ENCODE assay signal across 9 cellular contexts in genomic region chr11:26753738-26754504, GRCh38. TPM values are rescaled to one million over a fixed set of nuclear protein-coding genes. Genes with fewer than 3 reads are reported as not detected.
DNase-seq lines count a peak whose midpoint lies in the region; ATAC-seq and TF ChIP-seq lines count a peak whose summit lies in the region.
"Had no signal": no experiment of that assay in that cellular context is flagged by ENCODE, and none has a peak within 500 bp of the region (broad histone marks: within the 10 kb centered on the region; RNA-seq: fewer than 3 reads in every experiment).

No MANE protein-coding gene starts in this region.

- intact Hi-C loops in OCI-LY7 (cut with micrococcal nuclease; ENCODE audit: unreplicated experiment) (loop anchor here (1.0 to 10.0 kb wide), 4 partner anchors 161 to 741 kb away; no protein-coding TSS in a partner anchor), CD14-positive monocyte (cut with micrococcal nuclease) (no loop called here)

- no peak overlapping the region for H3K4me3 Mint-ChIP-seq in CD14-positive monocyte
- H3K4me3 Mint-ChIP-seq: IgD-negative memory B cell had no signal

- no peak overlapping the region for H3K4me2 ChIP-seq in OCI-LY7 (ENCODE audit: low read length)

- no peaks in the 10 kb centered on the region for H3K79me2 ChIP-seq in OCI-LY7 (ENCODE audit: insufficient read depth, low read depth, low read length)

- POLR2A ChIA-PET in BJ (lab: Charles Lee): no interaction called here
- POLR2A ChIA-PET in OCI-LY7 (lab: Charles Lee): no interaction called here

- peaks cover 0 to 3% (median 1%) of the 10 kb centered on the region in 3 donors for H3K27me3 Mint-ChIP-seq in CD14-positive monocyte (ENCODE audit: low read depth in 3 of 3)
- H3K27me3 Mint-ChIP-seq: IgD-negative memory B cell had no signal

- no peaks in the 10 kb centered on the region for H3K36me3 ChIP-seq in BJ (ENCODE audit: control insufficient read depth, insufficient read depth, low read length)
- H3K36me3 ChIP-seq in OCI-LY7 (ENCODE audit: insufficient read depth, low read length): no peaks in the 10 kb centered on the region
- no peaks in the 10 kb centered on the region for H3K36me3 ChIP-seq in effector memory CD4-positive, alpha-beta T cell (ENCODE audit: control insufficient read depth, insufficient read depth, low read length)

- DNase-seq in BJ (ENCODE audit: low read depth): peak; percentile 26
- peak; percentile 75 for DNase-seq in OCI-LY7 (ENCODE audit: low spot score)
- DNase-seq in epidermal melanocyte (ENCODE audit: insufficient read length, low spot score): peak; percentile 42
- DNase-seq in mucosa of gallbladder (ENCODE audit: low spot score): peak; percentile 42
- DNase-seq in effector memory CD4-positive, alpha-beta T cell: no peak
- DNase-seq in CD14-positive monocyte (ENCODE audit: low spot score): no peak

- H3K36me3 Mint-ChIP-seq in CD14-positive monocyte: no peaks in the 10 kb centered on the region
- H3K36me3 Mint-ChIP-seq: IgD-negative memory B cell had no signal

- TF ChIP-seq CTCF in BJ (IDR thresholded peaks at IDR 0.05; ENCODE audit: insufficient read depth, low read depth, low read length) (peak; percentile 75), OCI-LY7 (conservative IDR thresholded peaks at IDR 0.05; ENCODE audit: low read length) (peak; percentile 97), CD14-positive monocyte (IDR thresholded peaks at IDR 0.05) (no peak)

- H3K4me1 Mint-ChIP-seq in CD14-positive monocyte: no peaks in the 10 kb centered on the region
- H3K4me1 Mint-ChIP-seq: IgD-negative memory B cell had no signal

- no peaks in the 10 kb centered on the region for H3K9me2 ChIP-seq in OCI-LY7 (ENCODE audit: insufficient read depth, low read length)

- no peaks in the 10 kb centered on the region for H4K20me1 ChIP-seq in OCI-LY7 (ENCODE audit: insufficient read depth, low read length)

- no peak overlapping the region for H3K27ac Mint-ChIP-seq in CD14-positive monocyte
- H3K27ac Mint-ChIP-seq: IgD-negative memory B cell had no signal

- CTCF ChIA-PET in BJ (lab: Yijun Ruan, JAX): interaction anchor here (0.7 to 1.6 kb wide), 14 partner anchors 8 to 423 kb away, joined by 3 to 24 read pairs (median 4); no protein-coding TSS in a partner anchor
- CTCF ChIA-PET in OCI-LY7 (lab: Charles Lee; ENCODE audit: unreplicated experiment): no interaction called here

- H3K4me3 ChIP-seq in BJ (ENCODE audit: low read depth, low read length) (no peak overlapping the region), OCI-LY7 (ENCODE audit: low read depth, low read length, poor library complexity, severe bottlenecking) (no peak overlapping the region)
- H3K4me3 ChIP-seq in effector memory CD4-positive, alpha-beta T cell (ENCODE audit: insufficient read depth, low read depth, low read length, poor library complexity, severe bottlenecking): no peak overlapping the region

- 0 out of 2 replicates have a peak, but pooled peaks cover 1% of the 10 kb centered on the region for H3K27me3 ChIP-seq in BJ (ENCODE audit: control insufficient read depth, insufficient read depth, low read length)
- no peaks in the 10 kb centered on the region for H3K27me3 ChIP-seq in effector memory CD4-positive, alpha-beta T cell (replicated peaks; ENCODE audit: control insufficient read depth, insufficient read depth, low read length, poor library complexity, severe bottlenecking)

- no peak overlapping the region for H2AFZ ChIP-seq in OCI-LY7 (ENCODE audit: low read length)

- ATAC-seq in GM19043 (IDR thresholded peaks at IDR 0.05; ENCODE audit: low read depth, unreplicated experiment): peak; percentile 56

- BruUV-seq in OCI-LY7 (replicated peaks; lab: Mats Ljungman, UMichigan): no TSS peak

- no peak for TF ChIP-seq EP300 in Ishikawa (IDR thresholded peaks at IDR 0.05; ENCODE audit: borderline replicate concordance)

- H3K9me3 ChIP-seq in OCI-LY7 (ENCODE audit: low read length): no peaks in the 10 kb centered on the region
- no peaks in the 10 kb centered on the region for H3K9me3 ChIP-seq in effector memory CD4-positive, alpha-beta T cell (ENCODE audit: control insufficient read depth, low read length)

- H3K9me3 Mint-ChIP-seq in CD14-positive monocyte: peaks cover 0 to 3% (median 0%) of the 10 kb centered on the region in 7 donors

- TF ChIP-seq RAD21 in Ishikawa (IDR thresholded peaks at IDR 0.05; ENCODE audit: low read depth): peak; percentile 79

- H3K27ac ChIP-seq in OCI-LY7 (ENCODE audit: low read depth, low read length, poor library complexity, severe bottlenecking): no peak overlapping the region
- no peak overlapping the region for H3K27ac ChIP-seq in effector memory CD4-positive, alpha-beta T cell (ENCODE audit: insufficient read depth, low read length, poor library complexity, severe bottlenecking)

- no peaks in the 10 kb centered on the region for H3K4me1 ChIP-seq in OCI-LY7 (ENCODE audit: insufficient read depth, low read length, poor library complexity, severe bottlenecking)
- H3K4me1 ChIP-seq in effector memory CD4-positive, alpha-beta T cell (ENCODE audit: control insufficient read depth, insufficient read depth, low read length, poor library complexity, severe bottlenecking): no peaks in the 10 kb centered on the region

TF ChIP-seq in Ishikawa, 13 proteins besides CTCF, POLR2A, EP300 and RAD21:
- TF ChIP-seq YY1 (IDR thresholded peaks at IDR 0.05; ENCODE audit: low read depth): no peak
- TF ChIP-seq CEBPB (IDR thresholded peaks at IDR 0.05): peak; percentile 78
TF ChIP-seq in Ishikawa: peak in this region for 1.

RNA-seq across cellular contexts. Expression of gene SLC5A12, which starts 32.1 kb away (rescaled TPM):
- polyA plus RNA-seq in BJ (2011; rRNA removed) (not detected in 2 replicates), CD14-positive monocyte (not detected)
- not detected in 2 replicates for polyA minus RNA-seq in BJ (2011; rRNA and poly(A)+ RNA removed)
- total RNA-seq in OCI-LY7 (2014; rRNA removed; shearing (Covaris generic)): not detected in 2 replicates
- total RNA-seq in OCI-LY7 (2022) (not detected in 2 replicates), mucosa of gallbladder (0.26 TPM)
- polyA plus RNA-seq: IgD-negative memory B cell had no signal

Comparison
In these comparisons a context has a peak if more than half of its experiments do, and no peak if none do; other contexts are left out.
1. DNase-seq: peak in BJ (single experiment), OCI-LY7 (single experiment), epidermal melanocyte (single experiment) and mucosa of gallbladder (single experiment); none in effector memory CD4-positive, alpha-beta T cell (0 of 3) and CD14-positive monocyte (single experiment).